ENCODE assay signal across 2 cellular contexts in the genomic region with DNA sequence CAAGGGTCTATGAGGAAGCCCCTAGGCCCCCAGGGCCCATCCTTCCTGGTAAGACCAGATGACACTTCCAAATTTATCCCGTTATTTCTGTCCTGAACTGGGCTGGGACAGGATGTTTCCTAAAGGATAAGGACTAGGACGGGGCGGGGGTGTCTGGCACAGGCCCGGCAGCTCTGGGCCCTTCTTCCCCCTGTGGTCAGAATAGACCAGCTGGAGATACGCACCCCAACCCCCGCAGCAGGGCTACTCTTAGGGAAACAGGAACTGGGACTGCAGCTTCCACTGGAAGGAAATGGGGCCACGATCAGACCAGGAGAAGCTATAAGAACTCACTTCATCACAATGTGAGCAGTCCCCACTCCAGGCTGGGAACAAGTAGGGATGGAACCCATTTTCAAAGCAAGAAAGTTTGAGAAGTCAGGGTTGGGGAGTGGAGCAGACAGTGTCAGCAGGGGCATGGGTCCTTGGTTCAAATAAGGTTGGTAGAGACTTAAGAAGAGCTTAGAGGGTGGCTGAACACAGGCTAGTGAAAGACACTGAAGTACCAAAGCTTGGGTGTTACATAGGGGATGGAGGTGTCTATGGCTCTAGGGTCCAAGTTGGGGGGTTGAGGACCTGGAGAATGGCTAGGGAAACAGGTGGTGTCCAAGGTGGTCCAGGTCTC.
TF ChIP-seq lines count a peak whose summit lies in the region.

No MANE protein-coding gene starts in this region.

TF ChIP-seq in A549, 52 proteins besides CTCF, POLR2A, EP300 and RAD21:
- TF ChIP-seq ESRRA (IDR thresholded peaks at IDR 0.05; ENCODE audit: borderline replicate concordance, low read length) (no peak), BCL3 (IDR thresholded peaks at IDR 0.05) (no peak), RARB (CRISPR knock-in tag; IDR thresholded peaks at IDR 0.05) (no peak), SREBF2 (IDR thresholded peaks at IDR 0.05) (no peak), FOSB (CRISPR knock-in tag; IDR thresholded peaks at IDR 0.05) (no peak), CBX2 (IDR thresholded peaks at IDR 0.05; ENCODE audit: borderline replicate concordance, low read depth) (no peak), SMC3 (IDR thresholded peaks at IDR 0.05) (no peak), USF2 (IDR thresholded peaks at IDR 0.05) (no peak), JUNB (IDR thresholded peaks at IDR 0.05) (no peak), HOXB13 (CRISPR knock-in tag; IDR thresholded peaks at IDR 0.05; ENCODE audit: low read depth) (no peak), KDM1A (IDR thresholded peaks at IDR 0.05; ENCODE audit: low read depth) (no peak)
- TF ChIP-seq, protein P1, sequence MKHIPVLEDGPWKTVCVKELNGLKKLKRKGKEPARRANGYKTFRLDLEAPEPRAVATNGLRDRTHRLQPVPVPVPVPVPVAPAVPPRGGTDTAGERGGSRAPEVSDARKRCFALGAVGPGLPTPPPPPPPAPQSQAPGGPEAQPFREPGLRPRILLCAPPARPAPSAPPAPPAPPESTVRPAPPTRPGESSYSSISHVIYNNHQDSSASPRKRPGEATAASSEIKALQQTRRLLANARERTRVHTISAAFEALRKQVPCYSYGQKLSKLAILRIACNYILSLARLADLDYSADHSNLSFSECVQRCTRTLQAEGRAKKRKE (CRISPR knock-in tag; IDR thresholded peaks at IDR 0.05; ENCODE audit: low read depth): no peak
- TF ChIP-seq, protein P2, sequence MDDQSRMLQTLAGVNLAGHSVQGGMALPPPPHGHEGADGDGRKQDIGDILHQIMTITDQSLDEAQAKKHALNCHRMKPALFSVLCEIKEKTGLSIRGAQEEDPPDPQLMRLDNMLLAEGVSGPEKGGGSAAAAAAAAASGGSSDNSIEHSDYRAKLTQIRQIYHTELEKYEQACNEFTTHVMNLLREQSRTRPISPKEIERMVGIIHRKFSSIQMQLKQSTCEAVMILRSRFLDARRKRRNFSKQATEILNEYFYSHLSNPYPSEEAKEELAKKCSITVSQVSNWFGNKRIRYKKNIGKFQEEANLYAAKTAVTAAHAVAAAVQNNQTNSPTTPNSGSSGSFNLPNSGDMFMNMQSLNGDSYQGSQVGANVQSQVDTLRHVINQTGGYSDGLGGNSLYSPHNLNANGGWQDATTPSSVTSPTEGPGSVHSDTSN (IDR thresholded peaks at IDR 0.05): no peak

TF ChIP-seq in GM23338, 12 proteins besides CTCF, POLR2A, EP300 and RAD21:
- TF ChIP-seq EZH2phosphoT487 (IDR thresholded peaks at IDR 0.05; ENCODE audit: unreplicated experiment) (no peak), ZNF114 (CRISPR knock-in tag; IDR thresholded peaks at IDR 0.05) (no peak), NANOG (IDR thresholded peaks at IDR 0.05; ENCODE audit: borderline replicate concordance) (no peak), POLR2AphosphoS5 (IDR thresholded peaks at IDR 0.05; ENCODE audit: low read depth) (no peak), REST (IDR thresholded peaks at IDR 0.05; ENCODE audit: unreplicated experiment) (no peak), ZNF331 (CRISPR knock-in tag; IDR thresholded peaks at IDR 0.05; ENCODE audit: low read depth) (no peak), STAT1 (IDR thresholded peaks at IDR 0.05; ENCODE audit: unreplicated experiment) (no peak), EZH2 (IDR thresholded peaks at IDR 0.05; ENCODE audit: low read depth, unreplicated experiment) (no peak), JUNB (IDR thresholded peaks at IDR 0.05; ENCODE audit: unreplicated experiment) (no peak), CREB1 (CRISPR knock-in tag; IDR thresholded peaks at IDR 0.05; ENCODE audit: low read depth) (no peak)
- TF ChIP-seq, protein P3, sequence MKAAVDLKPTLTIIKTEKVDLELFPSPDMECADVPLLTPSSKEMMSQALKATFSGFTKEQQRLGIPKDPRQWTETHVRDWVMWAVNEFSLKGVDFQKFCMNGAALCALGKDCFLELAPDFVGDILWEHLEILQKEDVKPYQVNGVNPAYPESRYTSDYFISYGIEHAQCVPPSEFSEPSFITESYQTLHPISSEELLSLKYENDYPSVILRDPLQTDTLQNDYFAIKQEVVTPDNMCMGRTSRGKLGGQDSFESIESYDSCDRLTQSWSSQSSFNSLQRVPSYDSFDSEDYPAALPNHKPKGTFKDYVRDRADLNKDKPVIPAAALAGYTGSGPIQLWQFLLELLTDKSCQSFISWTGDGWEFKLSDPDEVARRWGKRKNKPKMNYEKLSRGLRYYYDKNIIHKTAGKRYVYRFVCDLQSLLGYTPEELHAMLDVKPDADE (IDR thresholded peaks at IDR 0.05): no peak
